In the genomic region with DNA sequence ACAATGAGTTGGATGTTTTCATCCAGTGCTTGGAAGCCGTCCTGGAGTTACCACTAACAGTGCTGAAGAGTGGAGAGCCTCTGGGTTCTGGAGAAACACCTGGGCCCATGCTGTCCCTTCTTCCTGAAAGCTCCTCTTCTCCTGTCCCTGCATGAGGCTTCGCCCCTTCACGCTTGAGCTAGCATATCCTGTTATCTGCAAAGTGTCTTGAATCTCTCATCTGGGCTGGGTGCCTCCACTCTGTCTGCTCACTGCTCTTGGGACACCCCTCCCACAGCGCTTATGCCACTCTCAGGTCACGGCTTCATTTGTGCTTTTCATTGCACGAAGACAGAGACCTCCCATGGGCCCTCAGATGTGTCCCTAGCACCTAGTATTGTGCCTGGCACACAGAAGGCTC, we compare ENCODE assay signal across 2 cellular contexts.
TF ChIP-seq lines count a peak whose summit lies in the region.

No MANE protein-coding gene starts in this region.

TF ChIP-seq in SK-N-SH, 30 proteins besides CTCF, POLR2A, EP300 and RAD21 (continued from another document):
- TF ChIP-seq REST (IDR thresholded peaks at IDR 0.05; ENCODE audit: low read depth, low read length) (no peak), TEAD4 (IDR thresholded peaks at IDR 0.05; ENCODE audit: borderline replicate concordance, insufficient read depth) (no peak), MXI1 (IDR thresholded peaks at IDR 0.05; ENCODE audit: low read depth, low read length) (no peak), ELF1 (IDR thresholded peaks at IDR 0.05) (no peak), POLR2AphosphoS5 (IDR thresholded peaks at IDR 0.05; ENCODE audit: low read depth, low read length) (no peak), YY1 (IDR thresholded peaks at IDR 0.05; ENCODE audit: low read depth) (no peak), JUND (IDR thresholded peaks at IDR 0.05) (no peak)

TF ChIP-seq in SK-N-SH treated with all-trans-retinoic acid at 6 μM for 48 hours, 23 proteins besides CTCF, POLR2A, EP300 and RAD21 (continued from another document):
- TF ChIP-seq, protein P1, sequence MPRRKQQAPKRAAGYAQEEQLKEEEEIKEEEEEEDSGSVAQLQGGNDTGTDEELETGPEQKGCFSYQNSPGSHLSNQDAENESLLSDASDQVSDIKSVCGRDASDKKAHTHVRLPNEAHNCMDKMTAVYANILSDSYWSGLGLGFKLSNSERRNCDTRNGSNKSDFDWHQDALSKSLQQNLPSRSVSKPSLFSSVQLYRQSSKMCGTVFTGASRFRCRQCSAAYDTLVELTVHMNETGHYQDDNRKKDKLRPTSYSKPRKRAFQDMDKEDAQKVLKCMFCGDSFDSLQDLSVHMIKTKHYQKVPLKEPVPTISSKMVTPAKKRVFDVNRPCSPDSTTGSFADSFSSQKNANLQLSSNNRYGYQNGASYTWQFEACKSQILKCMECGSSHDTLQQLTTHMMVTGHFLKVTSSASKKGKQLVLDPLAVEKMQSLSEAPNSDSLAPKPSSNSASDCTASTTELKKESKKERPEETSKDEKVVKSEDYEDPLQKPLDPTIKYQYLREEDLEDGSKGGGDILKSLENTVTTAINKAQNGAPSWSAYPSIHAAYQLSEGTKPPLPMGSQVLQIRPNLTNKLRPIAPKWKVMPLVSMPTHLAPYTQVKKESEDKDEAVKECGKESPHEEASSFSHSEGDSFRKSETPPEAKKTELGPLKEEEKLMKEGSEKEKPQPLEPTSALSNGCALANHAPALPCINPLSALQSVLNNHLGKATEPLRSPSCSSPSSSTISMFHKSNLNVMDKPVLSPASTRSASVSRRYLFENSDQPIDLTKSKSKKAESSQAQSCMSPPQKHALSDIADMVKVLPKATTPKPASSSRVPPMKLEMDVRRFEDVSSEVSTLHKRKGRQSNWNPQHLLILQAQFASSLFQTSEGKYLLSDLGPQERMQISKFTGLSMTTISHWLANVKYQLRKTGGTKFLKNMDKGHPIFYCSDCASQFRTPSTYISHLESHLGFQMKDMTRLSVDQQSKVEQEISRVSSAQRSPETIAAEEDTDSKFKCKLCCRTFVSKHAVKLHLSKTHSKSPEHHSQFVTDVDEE (CRISPR knock-in tag; IDR thresholded peaks at IDR 0.05), result no peak
- TF ChIP-seq, protein P2, sequence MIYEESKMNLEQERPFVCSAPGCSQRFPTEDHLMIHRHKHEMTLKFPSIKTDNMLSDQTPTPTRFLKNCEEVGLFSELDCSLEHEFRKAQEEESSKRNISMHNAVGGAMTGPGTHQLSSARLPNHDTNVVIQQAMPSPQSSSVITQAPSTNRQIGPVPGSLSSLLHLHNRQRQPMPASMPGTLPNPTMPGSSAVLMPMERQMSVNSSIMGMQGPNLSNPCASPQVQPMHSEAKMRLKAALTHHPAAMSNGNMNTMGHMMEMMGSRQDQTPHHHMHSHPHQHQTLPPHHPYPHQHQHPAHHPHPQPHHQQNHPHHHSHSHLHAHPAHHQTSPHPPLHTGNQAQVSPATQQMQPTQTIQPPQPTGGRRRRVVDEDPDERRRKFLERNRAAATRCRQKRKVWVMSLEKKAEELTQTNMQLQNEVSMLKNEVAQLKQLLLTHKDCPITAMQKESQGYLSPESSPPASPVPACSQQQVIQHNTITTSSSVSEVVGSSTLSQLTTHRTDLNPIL (CRISPR knock-in tag; IDR thresholded peaks at IDR 0.05; ENCODE audit: low read depth), result no peak
- no peak for TF ChIP-seq CSRNP3 (CRISPR knock-in tag; IDR thresholded peaks at IDR 0.05)
- no peak for TF ChIP-seq ZFP3 (CRISPR knock-in tag; IDR thresholded peaks at IDR 0.05)
- no peak for TF ChIP-seq ESRRG (CRISPR knock-in tag; IDR thresholded peaks at IDR 0.05)
- TF ChIP-seq ZFP30 (CRISPR knock-in tag; IDR thresholded peaks at IDR 0.05), result no peak
- no peak for TF ChIP-seq CSDC2 (CRISPR knock-in tag; IDR thresholded peaks at IDR 0.05)
- no peak for TF ChIP-seq BACH2 (CRISPR knock-in tag; IDR thresholded peaks at IDR 0.05; ENCODE audit: borderline replicate concordance)
